ENCODE assay signal across 2 cellular contexts in genomic region chr14:50299585-50299984, GRCh38.
TF ChIP-seq lines count a peak whose summit lies in the region.

No MANE protein-coding gene starts in this region.

TF ChIP-seq in HEK293T, 16 proteins besides CTCF, POLR2A, EP300 and RAD21 (continued from another document):
- TF ChIP-seq FOXA1 (IDR thresholded peaks at IDR 0.05) = no peak

TF ChIP-seq in K562, 482 proteins besides CTCF, POLR2A, EP300 and RAD21:
- no peak for TF ChIP-seq PBX2 (CRISPR knock-in tag; IDR thresholded peaks at IDR 0.05; ENCODE audit: low read depth)
- TF ChIP-seq PBX2 (tag; conservative IDR thresholded peaks at IDR 0.05; ENCODE audit: low read depth) = 0 out of 2 replicates have a peak, but pooled peaks have one; percentile 27
- TF ChIP-seq TARDBP (IDR thresholded peaks at IDR 0.05) = no peak
- TF ChIP-seq YY1 (IDR thresholded peaks at IDR 0.05; ENCODE audit: borderline replicate concordance in 1 of 3, control insufficient read depth in 1 of 3, extremely low read depth in 1 of 3, insufficient read depth in 3 of 3, insufficient read length in 1 of 3, insufficient replicate concordance in 2 of 3, low read depth in 1 of 3, low read length in 2 of 3) = no peak
- TF ChIP-seq DMBX1 (CRISPR knock-in tag; IDR thresholded peaks at IDR 0.05; ENCODE audit: borderline replicate concordance) = no peak
- TF ChIP-seq ARID2 (IDR thresholded peaks at IDR 0.05) = no peak
